ENCODE assay signal across 18 cellular contexts in genomic region chr1:77639056-77639455, GRCh38. TPM values are rescaled to one million over a fixed set of nuclear protein-coding genes. Genes with fewer than 3 reads are reported as not detected.
DNase-seq lines count a peak whose midpoint lies in the region.
"Had no signal": no experiment of that assay in that cellular context is flagged by ENCODE, and none has a peak within 500 bp of the region (broad histone marks: within the 10 kb centered on the region; RNA-seq: fewer than 3 reads in every experiment).

No MANE protein-coding gene starts in this region.

- no peaks in the 10 kb centered on the region for H3K27me3 ChIP-seq in GM23248 (replicated peaks; ENCODE audit: insufficient read depth)
- H3K27me3 ChIP-seq in CD4-positive, alpha-beta memory T cell (ENCODE audit: insufficient read depth, low read length): no peaks in the 10 kb centered on the region
- H3K27me3 ChIP-seq: body of pancreas had no signal

- H3K27ac ChIP-seq in GM23248: 0 out of 2 replicates have a peak overlapping the region, but pooled peaks have one; percentile 9
- H3K27ac ChIP-seq in CD4-positive, alpha-beta memory T cell (ENCODE audit: low read depth, low read length): no peak overlapping the region
- H3K27ac ChIP-seq: body of pancreas, C4-2B had no signal

- no peak overlapping the region for H2AFZ ChIP-seq in GM23248

- peaks cover 99% of the 10 kb centered on the region for H3K79me2 ChIP-seq in GM23248 (ENCODE audit: insufficient read depth)

- in situ Hi-C loops in ACHN (cut with HindIII; ENCODE audit: low pct_ligation_motif_present, low pct_unique_long_range_greater_than_20kb, low sequenced_read_pairs) (no loop called here), GM23248 (cut with MboI) (no loop called here)

- 55 to 58% methylated on average over 3 of the region's 3 CpGs for WGBS in GM23248 (ENCODE audit: low coverage in 1 of 2, low lambda C conversion rate in 2 of 2, missing lambda C conversion rate in 2 of 2), 2 experiments

- no peaks in the 10 kb centered on the region for H3K27me3 Mint-ChIP-seq in activated T-helper 2 cell treated with anti-CD3 and anti-CD28 coated beads, Interferon-gamma antibody, Interleukin-2, Interleukin-4, amounts not matched to agents 10 μg/mL and 5 μg/mL and 100 μg/mL, durations not matched to agents 14 hours and 24 hours and 36 hours (ENCODE audit: low read depth)
- H3K27me3 Mint-ChIP-seq in CD4-positive, alpha-beta memory T cell: no peaks in the 10 kb centered on the region
- H3K27me3 Mint-ChIP-seq: activated B cell treated with CpG ODN at 0.5 μM for 24 hours had no signal

- POLR2A ChIA-PET in CD4-positive, alpha-beta memory T cell (lab: Charles Lee; ENCODE audit: partially characterized antibody): interaction anchor here (0.6 kb wide), 1 partner anchor 10 kb away, joined by 3 read pairs; no protein-coding TSS in a partner anchor

- intact Hi-C loops in activated T-helper 2 cell treated with anti-CD3 and anti-CD28 coated beads, Interferon-gamma antibody, Interleukin-2, Interleukin-4, amounts not matched to agents 10 μg/mL and 5 μg/mL and 100 μg/mL, durations not matched to agents 14 hours and 24 hours and 36 hours (cut with micrococcal nuclease): loop anchor here (5.0 kb wide), 1 partner anchor 43 kb away; the partner anchor contains the start of gene ZZZ3
- intact Hi-C loops in CD4-positive, alpha-beta memory T cell (cut with micrococcal nuclease): no loop called here

- H3K4me1 Mint-ChIP-seq in activated T-helper 2 cell treated with anti-CD3 and anti-CD28 coated beads, Interferon-gamma antibody, Interleukin-2, Interleukin-4, amounts not matched to agents 10 μg/mL and 5 μg/mL and 100 μg/mL, durations not matched to agents 14 hours and 24 hours and 36 hours (ENCODE audit: low read depth): peaks cover 9% of the 10 kb centered on the region
- H3K4me1 Mint-ChIP-seq in CD4-positive, alpha-beta memory T cell: peaks cover 7 to 18% (median 14%) of the 10 kb centered on the region in 4 donors
- H3K4me1 Mint-ChIP-seq: activated B cell treated with CpG ODN at 0.5 μM for 24 hours had no signal

- CTCF ChIA-PET in CD4-positive, alpha-beta memory T cell (lab: Charles Lee; ENCODE audit: partially characterized antibody): no interaction called here

- peaks cover 25% of the 10 kb centered on the region for H3K36me3 Mint-ChIP-seq in activated T-helper 2 cell treated with anti-CD3 and anti-CD28 coated beads, Interferon-gamma antibody, Interleukin-2, Interleukin-4, amounts not matched to agents 10 μg/mL and 5 μg/mL and 100 μg/mL, durations not matched to agents 14 hours and 24 hours and 36 hours (ENCODE audit: low read depth)
- peaks cover 25 to 42% of the 10 kb centered on the region in 2 donors for H3K36me3 Mint-ChIP-seq in CD4-positive, alpha-beta memory T cell

- H4K20me1 ChIP-seq in GM23248 (ENCODE audit: insufficient read depth): no peaks in the 10 kb centered on the region

- peaks cover 24% of the 10 kb centered on the region for H3K36me3 ChIP-seq in GM23248 (ENCODE audit: low read depth)
- H3K36me3 ChIP-seq in CD4-positive, alpha-beta memory T cell (ENCODE audit: insufficient read depth, low read length): peaks cover 15% of the 10 kb centered on the region

- 0 out of 2 replicates have a peak overlapping the region, but pooled peaks have one; percentile 10 for H3K9ac ChIP-seq in GM23248

- peak; percentile 27 for DNase-seq in ACHN
- peak; percentile 67 for DNase-seq in GM23248
- no peak for DNase-seq in activated T-helper 2 cell treated with anti-CD3 and anti-CD28 coated beads, Interferon-gamma antibody, Interleukin-2, Interleukin-4, amounts not matched to agents 10 μg/mL and 5 μg/mL and 100 μg/mL, durations not matched to agents 14 hours and 24 hours and 36 hours (ENCODE audit: low spot score)
- peak; percentile 25 for DNase-seq in foreskin melanocyte
- DNase-seq in ecto neural progenitor cell (ENCODE audit: low spot score): no peak
- no peak for DNase-seq in HuH-7.5 (ENCODE audit: low spot score)
- DNase-seq in CD4-positive, alpha-beta memory T cell: no peak
- no peak for DNase-seq in cerebellar cortex (ENCODE audit: low spot score)
- DNase-seq: activated B cell treated with CpG ODN at 0.5 μM for 24 hours; activated T-cell treated with anti-CD3 and anti-CD28 coated beads, Interleukin-2, amount 50 U/mL, for 1 hour; body of pancreas; Karpas-422; NCI-H2029; NCI-H82; retina; stimulated activated CD4-positive, alpha-beta T cell treated with anti-CD3 and anti-CD28 coated beads, Interleukin-4, amount 100 ng/mL, for 4 hours; stimulated activated naive CD8-positive, alpha-beta T cell treated with anti-CD3 and anti-CD28 coated beads, Interleukin-15, Interleukin-2, amounts not matched to agents 100 U/mL and 50 U/mL, for 24 hours had no signal

- peaks cover 14% of the 10 kb centered on the region; the same call in 1 of the 2 replicates for H3F3A ChIP-seq in GM23248 (ENCODE audit: insufficient read depth)

- H3K9me2 ChIP-seq in GM23248 (ENCODE audit: insufficient read depth): no peaks in the 10 kb centered on the region

- no peak overlapping the region for H3K4me3 ChIP-seq in GM23248
- no peak overlapping the region for H3K4me3 ChIP-seq in CD4-positive, alpha-beta memory T cell (ENCODE audit: low read length in 2 of 2)
- H3K4me3 ChIP-seq: body of pancreas had no signal

- no peak overlapping the region for H3K4me3 Mint-ChIP-seq in activated T-helper 2 cell treated with anti-CD3 and anti-CD28 coated beads, Interferon-gamma antibody, Interleukin-2, Interleukin-4, amounts not matched to agents 10 μg/mL and 5 μg/mL and 100 μg/mL, durations not matched to agents 14 hours and 24 hours and 36 hours (ENCODE audit: low read depth)
- peak overlapping the region in 1 of 8 donors; percentile 3 for H3K4me3 Mint-ChIP-seq in CD4-positive, alpha-beta memory T cell
- H3K4me3 Mint-ChIP-seq: activated B cell treated with CpG ODN at 0.5 μM for 24 hours had no signal

- H3K4me1 ChIP-seq in GM23248 (ENCODE audit: insufficient read depth): peaks cover 14% of the 10 kb centered on the region
- H3K4me1 ChIP-seq in CD4-positive, alpha-beta memory T cell (ENCODE audit: insufficient read depth, low read length): no peaks in the 10 kb centered on the region
- H3K4me1 ChIP-seq: body of pancreas had no signal

- H3K9me3 ChIP-seq in GM23248 (ENCODE audit: low read depth): no peaks in the 10 kb centered on the region
- H3K9me3 ChIP-seq in CD4-positive, alpha-beta memory T cell (ENCODE audit: control insufficient read depth in 1 of 2, low read length in 2 of 2): no peaks in the 10 kb centered on the region
- H3K9me3 ChIP-seq: body of pancreas had no signal

- H3K27ac Mint-ChIP-seq in activated T-helper 2 cell treated with anti-CD3 and anti-CD28 coated beads, Interferon-gamma antibody, Interleukin-2, Interleukin-4, amounts not matched to agents 10 μg/mL and 5 μg/mL and 100 μg/mL, durations not matched to agents 14 hours and 24 hours and 36 hours: peak overlapping the region; percentile 64
- peak overlapping the region in 3 of 7 donors; percentile 25 to 89 (median 53) for H3K27ac Mint-ChIP-seq in CD4-positive, alpha-beta memory T cell
- H3K27ac Mint-ChIP-seq: activated B cell treated with CpG ODN at 0.5 μM for 24 hours had no signal

- H3K9me3 Mint-ChIP-seq in activated T-helper 2 cell treated with anti-CD3 and anti-CD28 coated beads, Interferon-gamma antibody, Interleukin-2, Interleukin-4, amounts not matched to agents 10 μg/mL and 5 μg/mL and 100 μg/mL, durations not matched to agents 14 hours and 24 hours and 36 hours: no peaks in the 10 kb centered on the region
- no peaks in the 10 kb centered on the region for H3K9me3 Mint-ChIP-seq in CD4-positive, alpha-beta memory T cell
- H3K9me3 Mint-ChIP-seq: activated B cell treated with CpG ODN at 0.5 μM for 24 hours had no signal

- peak overlapping the region; percentile 43 for H3K4me2 ChIP-seq in GM23248 (ENCODE audit: unreplicated experiment)

RNA-seq across cellular contexts. Expression of gene ZZZ3, which starts 43.4 kb away (rescaled TPM):
- total RNA-seq in GM23248 (2014; rRNA removed; shearing (Covaris generic)): 72.6 and 117 TPM in 2 replicates
- 42.4 and 43.8 TPM in 2 replicates for polyA plus RNA-seq in GM23248 (2016; fragmentation: Nextera tagmentation; extraction: Ambion mirVana)
- 39.5 and 39.7 TPM in 2 replicates for total RNA-seq in activated T-helper 2 cell treated with anti-CD3 and anti-CD28 coated beads, Interferon-gamma antibody, Interleukin-2, Interleukin-4, amounts not matched to agents 10 μg/mL and 5 μg/mL and 100 μg/mL, durations not matched to agents 14 hours and 24 hours and 36 hours
- 10 to 100 TPM; 64.6 to 65.5 TPM for total RNA-seq in CD4-positive, alpha-beta memory T cell
- 10 to 100 TPM; 22.9 to 39.8 TPM for polyA plus RNA-seq in CD4-positive, alpha-beta memory T cell

Comparison
In these comparisons a context has a peak if more than half of its experiments do, and no peak if none do; other contexts are left out.
1. DNase-seq: peak in ACHN (single experiment), GM23248 (single experiment) and foreskin melanocyte (single experiment); none in activated T-helper 2 cell treated with anti-CD3 and anti-CD28 coated beads, Interferon-gamma antibody, Interleukin-2, Interleukin-4, amounts not matched to agents 10 μg/mL and 5 μg/mL and 100 μg/mL, durations not matched to agents 14 hours and 24 hours and 36 hours (single experiment), ecto neural progenitor cell (single experiment), HuH-7.5 (single experiment), CD4-positive, alpha-beta memory T cell (0 of 5) and cerebellar cortex (single experiment).